Comparison of ENCODE assay signal across 33 cellular contexts in genomic region chr15:68103603-68104002, GRCh38.
"Had no signal": no experiment of that assay in that cellular context is flagged by ENCODE, and none has a peak within 500 bp of the region (broad histone marks: within the 10 kb centered on the region; RNA-seq: fewer than 3 reads in every experiment).

No MANE protein-coding gene starts in this region.

- H3K4me3 ChIP-seq: coronary artery, dorsolateral prefrontal cortex, esophagus squamous epithelium, heart left ventricle had no signal

- H3K27ac ChIP-seq: brain microvascular endothelial cell, coronary artery, dorsolateral prefrontal cortex, epithelial cell of prostate, esophagus squamous epithelium, heart left ventricle, WERI-Rb-1 had no signal

- ATAC-seq: activated CD4-positive, CD25-positive, alpha-beta regulatory T cell treated with anti-CD3 and anti-CD28 coated beads, Interleukin-2, amount 50 U/mL, for 24 hours; activated CD8-positive, alpha-beta T cell treated with anti-CD3 and anti-CD28 coated beads for 36 hours; activated T-cell treated with anti-CD3 and anti-CD28 coated beads, Interleukin-2, amount 50 U/mL, for 4 hours; activated T-helper 17 cell treated with anti-CD3 and anti-CD28 coated beads, Interleukin-2, amount 50 U/mL, for 72 hours; heart left ventricle had no signal

- FAIRE-seq: astrocyte, bronchial epithelial cell, endothelial cell of umbilical vein had no signal

- H3K27me3 ChIP-seq: brain microvascular endothelial cell, dorsolateral prefrontal cortex, esophagus squamous epithelium, heart left ventricle had no signal

- H3K27me3 Mint-ChIP-seq: activated B cell treated with CpG ODN at 0.5 μM for 24 hours; activated CD8-positive, alpha-beta T cell treated with anti-CD3 and anti-CD28 coated beads for 36 hours; activated naive CD8-positive, alpha-beta T cell; activated T-helper 17 cell treated with anti-CD3 and anti-CD28 coated beads, Interleukin-2, amount 50 U/mL, for 72 hours; central memory CD8-positive, alpha-beta T cell; dendritic cell treated with granulocyte-macrophage colony-stimulating factor and Interleukin-4, amounts not matched to agents 40 ng/mL and 50 ng/mL, for 4 days had no signal

- H3K4me3 Mint-ChIP-seq: activated B cell treated with CpG ODN at 0.5 μM for 24 hours; activated CD8-positive, alpha-beta T cell treated with anti-CD3 and anti-CD28 coated beads for 36 hours; activated naive CD8-positive, alpha-beta T cell; activated T-cell treated with anti-CD3 and anti-CD28 coated beads, Interleukin-2, amount 50 U/mL, for 4 hours; activated T-helper 17 cell treated with anti-CD3 and anti-CD28 coated beads, Interleukin-2, amount 50 U/mL, for 72 hours; central memory CD8-positive, alpha-beta T cell; dendritic cell treated with granulocyte-macrophage colony-stimulating factor and Interleukin-4, amounts not matched to agents 40 ng/mL and 50 ng/mL, for 4 days; T-helper 1 cell treated with Interleukin-12 subunit alpha and Interleukin-12 subunit beta and Interleukin-4 antibody, amounts not matched to agents 30 μg/mL and 1 μg/mL, for 36 hours had no signal

- H3K36me3 ChIP-seq: brain microvascular endothelial cell had no signal

- H3K9me3 Mint-ChIP-seq: central memory CD8-positive, alpha-beta T cell had no signal

- DNase-seq: activated B cell treated with CpG ODN at 0.5 μM for 24 hours; activated CD4-positive, alpha-beta T cell treated with anti-CD3 and anti-CD28 coated beads for 48 hours; activated CD4-positive, alpha-beta T cell treated with anti-CD3 and anti-CD28 coated beads, Interleukin-2, amount 50 U/mL, for 1 hour; activated CD4-positive, alpha-beta T cell treated with anti-CD3 and anti-CD28 coated beads, Interleukin-2, amount 50 U/mL, for 48 hours; activated CD8-positive, alpha-beta memory T cell treated with anti-CD3 and anti-CD28 coated beads for 24 hours; activated CD8-positive, alpha-beta T cell treated with anti-CD3 and anti-CD28 coated beads for 36 hours; activated effector memory CD4-positive, alpha-beta T cell treated with Interleukin-2 at 50 U/mL for 16 hours; activated gamma-delta T cell treated with Interleukin-2 at 50 U/mL for 16 hours; activated naive CD4-positive, alpha-beta T cell treated with anti-CD3 and anti-CD28 coated beads, Interleukin-2, amount 50 U/mL, for 16 hours; activated naive CD4-positive, alpha-beta T cell treated with Interleukin-2 at 50 U/mL for 16 hours; activated T-cell treated with anti-CD3 and anti-CD28 coated beads, Interleukin-2, amount 50 U/mL, for 4 hours; amniotic stem cell; anterior cingulate cortex; brain microvascular endothelial cell; dorsolateral prefrontal cortex; effector memory CD4-positive, alpha-beta T cell; esophagus squamous epithelium; foreskin melanocyte; glutamatergic neuron; heart left ventricle; T1000; WERI-Rb-1 had no signal

- H3K27ac Mint-ChIP-seq: activated B cell treated with CpG ODN at 0.5 μM for 24 hours; activated CD8-positive, alpha-beta T cell treated with anti-CD3 and anti-CD28 coated beads for 36 hours; activated naive CD8-positive, alpha-beta T cell; activated T-helper 17 cell treated with anti-CD3 and anti-CD28 coated beads, Interleukin-2, amount 50 U/mL, for 72 hours; dendritic cell treated with granulocyte-macrophage colony-stimulating factor and Interleukin-4, amounts not matched to agents 40 ng/mL and 50 ng/mL, for 4 days; T-helper 1 cell treated with Interleukin-12 subunit alpha and Interleukin-12 subunit beta and Interleukin-4 antibody, amounts not matched to agents 30 μg/mL and 1 μg/mL, for 36 hours had no signal
